8 cellular contexts compared by ENCODE assay signal in the genomic region with DNA sequence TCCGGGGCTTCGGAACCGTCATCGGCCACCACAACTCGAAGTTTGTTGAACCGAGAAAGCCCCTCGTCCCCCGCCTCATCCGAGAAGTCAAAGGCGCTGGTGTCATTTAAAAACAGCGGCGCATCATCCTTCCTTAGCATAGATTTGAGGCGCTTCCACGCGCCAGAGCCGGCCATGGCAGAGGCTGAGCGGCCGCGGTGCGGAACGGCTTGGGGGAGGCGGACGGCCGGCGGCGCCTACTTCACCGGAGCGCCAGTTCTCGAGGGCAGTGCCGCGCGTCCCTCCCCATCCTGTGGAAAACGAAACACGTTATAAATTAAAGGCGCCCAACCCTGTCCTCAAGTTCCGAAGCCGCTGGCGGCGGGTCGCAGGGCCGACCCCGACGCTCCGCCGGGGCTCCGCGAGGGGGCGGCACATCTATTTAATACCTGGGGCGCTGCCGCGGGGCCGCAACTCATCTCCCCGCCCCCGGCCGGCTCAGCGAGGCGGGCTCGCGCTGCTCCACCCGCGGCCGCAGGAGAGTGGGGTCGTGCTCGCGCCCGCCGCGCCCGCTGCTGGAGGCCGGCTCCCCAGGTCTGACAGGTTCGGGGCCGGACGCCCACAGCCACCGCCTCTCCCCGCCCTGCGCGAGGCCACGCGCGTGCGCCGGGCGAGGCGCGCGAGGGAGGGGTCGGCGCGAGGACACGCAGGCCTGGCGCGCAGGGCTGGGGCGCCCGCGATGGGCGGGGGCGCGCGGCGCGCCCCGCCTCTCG. TPM values are rescaled to one million over a fixed set of nuclear protein-coding genes. Genes with fewer than 3 reads are reported as not detected.
DNase-seq lines count a peak whose midpoint lies in the region; ATAC-seq lines count a peak whose summit lies in the region.

A gene with protein sequence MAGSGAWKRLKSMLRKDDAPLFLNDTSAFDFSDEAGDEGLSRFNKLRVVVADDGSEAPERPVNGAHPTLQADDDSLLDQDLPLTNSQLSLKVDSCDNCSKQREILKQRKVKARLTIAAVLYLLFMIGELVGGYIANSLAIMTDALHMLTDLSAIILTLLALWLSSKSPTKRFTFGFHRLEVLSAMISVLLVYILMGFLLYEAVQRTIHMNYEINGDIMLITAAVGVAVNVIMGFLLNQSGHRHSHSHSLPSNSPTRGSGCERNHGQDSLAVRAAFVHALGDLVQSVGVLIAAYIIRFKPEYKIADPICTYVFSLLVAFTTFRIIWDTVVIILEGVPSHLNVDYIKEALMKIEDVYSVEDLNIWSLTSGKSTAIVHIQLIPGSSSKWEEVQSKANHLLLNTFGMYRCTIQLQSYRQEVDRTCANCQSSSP (minus strand): TSS at position 577 of the 752 bp plus-strand sequence. CDS start 401 bp downstream, at position 176.

- peak; percentile 66 for ATAC-seq in HG02970 (IDR thresholded peaks at IDR 0.05; ENCODE audit: low FRiP score, unreplicated experiment)
- ATAC-seq in naive thymus-derived CD4-positive, alpha-beta T cell = peak; percentile 92
- ATAC-seq in stimulated activated memory B cell treated with anti-CD40 and anti-IgM and Interleukin-4, amounts not matched to agents 10 μg/mL and 1 μg/mL and 100 μg/mL, for 72 hours = peak; percentile 93

- no peaks in the 10 kb centered on the region for H3K27me3 ChIP-seq in naive thymus-derived CD4-positive, alpha-beta T cell (ENCODE audit: control insufficient read depth in 2 of 2, insufficient read depth in 2 of 2, low read length in 2 of 2)

- peak within 1 kb of the TSS; percentile 93 to 98 (median 94) for H3K4me3 Mint-ChIP-seq in naive thymus-derived CD4-positive, alpha-beta T cell
- peak within 1 kb of the TSS; percentile 92 for H3K4me3 Mint-ChIP-seq in stimulated activated memory B cell treated with anti-CD40 and anti-IgM and Interleukin-4, amounts not matched to agents 10 μg/mL and 1 μg/mL and 100 μg/mL, for 72 hours

- H3K36me3 ChIP-seq in naive thymus-derived CD4-positive, alpha-beta T cell (ENCODE audit: control insufficient read depth in 2 of 3, insufficient read depth in 3 of 3, low read length in 3 of 3) = peaks cover 0 to 5% (median 0%) of the 10 kb centered on the region in 3 experiments

- peak within 1 kb of the TSS; percentile 66 for H3K4me3 ChIP-seq in naive thymus-derived CD4-positive, alpha-beta T cell (ENCODE audit: low read length)

- H3K4me1 ChIP-seq in naive thymus-derived CD4-positive, alpha-beta T cell (ENCODE audit: control insufficient read depth in 2 of 2, insufficient read depth in 2 of 2, low read length in 2 of 2) = peaks cover 0 to 8% of the 10 kb centered on the region in 2 donors

- peaks cover 3 to 8% (median 5%) of the 10 kb centered on the region in 5 donors for H3K36me3 Mint-ChIP-seq in naive thymus-derived CD4-positive, alpha-beta T cell
- H3K36me3 Mint-ChIP-seq in stimulated activated memory B cell treated with anti-CD40 and anti-IgM and Interleukin-4, amounts not matched to agents 10 μg/mL and 1 μg/mL and 100 μg/mL, for 72 hours = peaks cover 16% of the 10 kb centered on the region

- CTCF ChIA-PET in naive thymus-derived CD4-positive, alpha-beta T cell (lab: Charles Lee) = interaction anchor here (0.8 to 1.1 kb wide), 2 partner anchors 63 to 65 kb away, joined by 3 read pairs; no protein-coding TSS in a partner anchor

- DNase-seq in NOMO-1 (lab: John Stamatoyannopoulos, UW; ENCODE audit: unreplicated experiment in 2 of 2) (peak; percentile 38 to 51), NOMO-1 treated with dmso at 0.1 percent for 144 hours (lab: John Stamatoyannopoulos, UW; ENCODE audit: unreplicated experiment) (no peak), NCI-H69 (lab: John Stamatoyannopoulos, UW) (peak; percentile 86), activated T-helper 1 cell treated with Interleukin-2 at 50 U/mL for 16 hours (ENCODE audit: low read depth) (peak; percentile 52), fibroblast of gingiva (ENCODE audit: low read depth) (peak; percentile 52)
- peak; percentile 49 to 75 (median 66) for DNase-seq in naive thymus-derived CD4-positive, alpha-beta T cell

- no peaks in the 10 kb centered on the region for H3K9me3 ChIP-seq in naive thymus-derived CD4-positive, alpha-beta T cell (ENCODE audit: control insufficient read depth in 2 of 3, low read length in 3 of 3)

- peaks cover 23 to 43% (median 33%) of the 10 kb centered on the region in 7 donors for H3K4me1 Mint-ChIP-seq in naive thymus-derived CD4-positive, alpha-beta T cell
- H3K4me1 Mint-ChIP-seq in stimulated activated memory B cell treated with anti-CD40 and anti-IgM and Interleukin-4, amounts not matched to agents 10 μg/mL and 1 μg/mL and 100 μg/mL, for 72 hours = peaks cover 57% of the 10 kb centered on the region

- peak within 1 kb of the TSS; percentile 79 to 90 (median 85) for H3K27ac Mint-ChIP-seq in naive thymus-derived CD4-positive, alpha-beta T cell
- peak within 1 kb of the TSS; percentile 91 for H3K27ac Mint-ChIP-seq in stimulated activated memory B cell treated with anti-CD40 and anti-IgM and Interleukin-4, amounts not matched to agents 10 μg/mL and 1 μg/mL and 100 μg/mL, for 72 hours

- intact Hi-C loops in naive thymus-derived CD4-positive, alpha-beta T cell (cut with micrococcal nuclease) = loop anchor here (1.0 to 10.0 kb wide), 9 partner anchors 64 to 328 kb away; a partner anchor contains a TSS

- POLR2A ChIA-PET in naive thymus-derived CD4-positive, alpha-beta T cell (lab: Charles Lee) = interaction anchor here (1.2 kb wide), 1 partner anchor 65 kb away, joined by 6 read pairs; a partner anchor contains a TSS

- H3K9me3 Mint-ChIP-seq in naive thymus-derived CD4-positive, alpha-beta T cell = no peaks in the 10 kb centered on the region
- H3K9me3 Mint-ChIP-seq in stimulated activated memory B cell treated with anti-CD40 and anti-IgM and Interleukin-4, amounts not matched to agents 10 μg/mL and 1 μg/mL and 100 μg/mL, for 72 hours = peaks cover 3% of the 10 kb centered on the region

- peaks cover 0 to 38% (median 0%) of the 10 kb centered on the region in 5 donors for H3K27me3 Mint-ChIP-seq in naive thymus-derived CD4-positive, alpha-beta T cell
- no peaks in the 10 kb centered on the region for H3K27me3 Mint-ChIP-seq in stimulated activated memory B cell treated with anti-CD40 and anti-IgM and Interleukin-4, amounts not matched to agents 10 μg/mL and 1 μg/mL and 100 μg/mL, for 72 hours

- H3K27ac ChIP-seq in naive thymus-derived CD4-positive, alpha-beta T cell (ENCODE audit: low read depth, low read length) = peak within 1 kb of the TSS; percentile 64

RNA-seq across cellular contexts. Expression of the gene that starts here (rescaled TPM):
- 1 to 10 TPM; 2.6 to 4.4 (median 3.0) TPM for total RNA-seq in naive thymus-derived CD4-positive, alpha-beta T cell
- polyA plus RNA-seq in naive thymus-derived CD4-positive, alpha-beta T cell = 1 to 10 TPM; 2.0 to 2.9 TPM
